8 cellular contexts compared by ENCODE assay signal in genomic region chr13:97849305-97849704, GRCh38.
A peak's percentile ranks its signal among the peaks of the same experiment; 100 is the strongest.
DNase-seq lines count a peak whose midpoint lies in the region; ATAC-seq and TF ChIP-seq lines count a peak whose summit lies in the region.

No MANE protein-coding gene starts in this region.

- in situ Hi-C loops in Caki2 (cut with HindIII; ENCODE audit: low pct_unique_long_range_greater_than_20kb, low sequenced_read_pairs): no loop called here

- H3K4me1 ChIP-seq in foreskin keratinocyte (no peaks in the 10 kb centered on the region), Peyer's patch (no peaks in the 10 kb centered on the region)

- H3K4me3 ChIP-seq in MG63 (no peak overlapping the region), Peyer's patch (no peak overlapping the region)

- ATAC-seq in GM19025 (IDR thresholded peaks at IDR 0.05; ENCODE audit: low read depth, unreplicated experiment) (peak; percentile 61), HG03108 (IDR thresholded peaks at IDR 0.05; ENCODE audit: unreplicated experiment) (peak; percentile 92), foreskin keratinocyte (peak; percentile 59)

- DNase-seq in Caki2 (ENCODE audit: low read depth) (peak; percentile 15), NCI-H82 (lab: John Stamatoyannopoulos, UW) (peak; percentile 61), foreskin keratinocyte (peak in 1 of 2 donors; percentile 35), MG63 (no peak), Peyer's patch (no peak), activated gamma-delta T cell treated with Interleukin-2 at 50 U/mL for 16 hours (no peak)

- H3K36me3 ChIP-seq in MG63 (no peaks in the 10 kb centered on the region), Peyer's patch (no peaks in the 10 kb centered on the region)

- no peak for TF ChIP-seq POLR2A in Peyer's patch (IDR thresholded peaks at IDR 0.05)

- peak; percentile 58 for TF ChIP-seq CTCF in foreskin keratinocyte (conservative IDR thresholded peaks at IDR 0.05)
- no peak for TF ChIP-seq CTCF in Peyer's patch (IDR thresholded peaks at IDR 0.05)

- H3K27me3 ChIP-seq in foreskin keratinocyte (no peaks in the 10 kb centered on the region), MG63 (peaks cover 7% of the 10 kb centered on the region; the same call in 1 of the 2 replicates), Peyer's patch (no peaks in the 10 kb centered on the region)

- no peak overlapping the region for H3K27ac ChIP-seq in foreskin keratinocyte
- no peak overlapping the region for H3K27ac ChIP-seq in Peyer's patch

- H3K9me3 ChIP-seq in MG63 (no peaks in the 10 kb centered on the region; the same call in 1 of the 2 replicates), Peyer's patch (no peaks in the 10 kb centered on the region)

Comparison
In these comparisons a context has a peak if more than half of its experiments do, and no peak if none do; other contexts are left out.
1. DNase-seq: peak in Caki2 (single experiment) and NCI-H82 (single experiment); none in MG63 (single experiment), Peyer's patch (0 of 3) and activated gamma-delta T cell treated with Interleukin-2 at 50 U/mL for 16 hours (single experiment).
2. Peak in every context shown above with its lines, with median percentiles within 50 percentile points of each other: ATAC-seq.